ENCODE assay signal across 27 cellular contexts in genomic region chr2:202583709-202584219, GRCh38.
"Had no signal": no experiment of that assay in that cellular context is flagged by ENCODE, and none has a peak within 500 bp of the region (broad histone marks: within the 10 kb centered on the region; RNA-seq: fewer than 3 reads in every experiment).

No MANE protein-coding gene starts in this region.

- H3K27me3 ChIP-seq: heart right ventricle, hepatocyte, pancreas, sigmoid colon, stomach, suprapubic skin, tibial artery, upper lobe of right lung had no signal

- H3K9me3 ChIP-seq: lower lobe of right lung, pancreas, prostate gland, suprapubic skin, upper lobe of right lung had no signal

- FAIRE-seq: pancreas, urothelium cell line had no signal

- H3K36me3 ChIP-seq: heart right ventricle, lower lobe of right lung, pancreas, prostate gland, sigmoid colon, stomach, suprapubic skin, thoracic aorta, tibial artery, upper lobe of right lung had no signal

- H3K36me3 Mint-ChIP-seq: natural killer cell treated with Interleukin-12 subunit alpha and Interleukin-12 subunit beta and Interleukin-15 and Interleukin-18, amount 100 ng/mL, for 72 hours; stimulated activated naive B cell treated with anti-CD40 and anti-IgM and Interleukin-4, amounts not matched to agents 10 μg/mL and 1 μg/mL and 100 μg/mL, for 72 hours had no signal

- H3K27me3 Mint-ChIP-seq: naive thymus-derived CD4-positive, alpha-beta T cell; stimulated activated naive B cell treated with anti-CD40 and anti-IgM and Interleukin-4, amounts not matched to agents 10 μg/mL and 1 μg/mL and 100 μg/mL, for 72 hours had no signal

- H3K4me1 ChIP-seq: prostate gland had no signal

- H3K27ac Mint-ChIP-seq: naive thymus-derived CD4-positive, alpha-beta T cell; natural killer cell treated with Interleukin-12 subunit alpha and Interleukin-12 subunit beta and Interleukin-15 and Interleukin-18, amount 100 ng/mL, for 72 hours; stimulated activated naive B cell treated with anti-CD40 and anti-IgM and Interleukin-4, amounts not matched to agents 10 μg/mL and 1 μg/mL and 100 μg/mL, for 72 hours had no signal

- H3K27ac ChIP-seq: heart right ventricle, hepatocyte, lower lobe of right lung, pancreas, prostate gland, sigmoid colon, stomach, suprapubic skin, thoracic aorta, tibial artery, upper lobe of right lung had no signal

- DNase-seq: heart right ventricle; islet precursor cell; lower lobe of right lung; mammary epithelial cell; mesenchymal stem cell; naive thymus-derived CD4-positive, alpha-beta T cell; pancreas; posterior cingulate gyrus; retina; right cardiac atrium; sigmoid colon; stimulated activated CD4-positive, alpha-beta T cell treated with anti-CD3 and anti-CD28 coated beads, Interleukin-1b, Interleukin-23, amount 100 ng/mL, for 48 hours; stimulated activated CD4-positive, alpha-beta T cell treated with anti-CD3 and anti-CD28 coated beads, Interleukin-2, amount 100 ng/mL, for 48 hours; stimulated activated naive B cell treated with anti-CD40 and anti-IgM and Interleukin-4, amounts not matched to agents 10 μg/mL and 1 μg/mL and 100 μg/mL, for 72 hours; stimulated activated naive CD8-positive, alpha-beta T cell treated with anti-CD3 and anti-CD28 coated beads, Interleukin-15, Interleukin-2, amounts not matched to agents 100 U/mL and 50 U/mL, for 24 hours; stomach; tibial artery; trophoblast cell; upper lobe of right lung had no signal

- H3K4me3 Mint-ChIP-seq: naive thymus-derived CD4-positive, alpha-beta T cell; natural killer cell treated with Interleukin-12 subunit alpha and Interleukin-12 subunit beta and Interleukin-15 and Interleukin-18, amount 100 ng/mL, for 72 hours; stimulated activated naive B cell treated with anti-CD40 and anti-IgM and Interleukin-4, amounts not matched to agents 10 μg/mL and 1 μg/mL and 100 μg/mL, for 72 hours had no signal

- ATAC-seq: heart right ventricle; left lobe of liver; lower lobe of right lung; naive thymus-derived CD4-positive, alpha-beta T cell; natural killer cell treated with Interleukin-12 subunit alpha and Interleukin-12 subunit beta and Interleukin-15 and Interleukin-18, amount 100 ng/mL, for 72 hours; pancreas; right cardiac atrium; stimulated activated naive B cell treated with anti-CD40 and anti-IgM and Interleukin-4, amounts not matched to agents 10 μg/mL and 1 μg/mL and 100 μg/mL, for 72 hours; stimulated activated naive CD8-positive, alpha-beta T cell treated with anti-CD3 and anti-CD28 coated beads, Interleukin-15, Interleukin-2, amounts not matched to agents 100 U/mL and 50 U/mL, for 24 hours; upper lobe of right lung had no signal

- H3K4me3 ChIP-seq: heart right ventricle, hepatocyte, lower lobe of right lung, pancreas, prostate gland, sigmoid colon, smooth muscle cell, stomach, suprapubic skin, thoracic aorta, tibial artery, upper lobe of right lung had no signal

- H3K9me3 Mint-ChIP-seq: natural killer cell treated with Interleukin-12 subunit alpha and Interleukin-12 subunit beta and Interleukin-15 and Interleukin-18, amount 100 ng/mL, for 72 hours; stimulated activated naive B cell treated with anti-CD40 and anti-IgM and Interleukin-4, amounts not matched to agents 10 μg/mL and 1 μg/mL and 100 μg/mL, for 72 hours had no signal
